In genomic region chr10:70201105-70201504, GRCh38 we compare ENCODE assay signal across 21 cellular contexts. TPM values are rescaled to one million over a fixed set of nuclear protein-coding genes. Genes with fewer than 3 reads are reported as not detected.
A peak's percentile ranks its signal among the peaks of the same experiment; 100 is the strongest.
DNase-seq lines count a peak whose midpoint lies in the region; ATAC-seq and TF ChIP-seq lines count a peak whose summit lies in the region.
"Had no signal": no experiment of that assay in that cellular context is flagged by ENCODE, and none has a peak within 500 bp of the region (broad histone marks: within the 10 kb centered on the region; RNA-seq: fewer than 3 reads in every experiment).

No MANE protein-coding gene starts in this region.

- no peak overlapping the region for H3K4me3 Mint-ChIP-seq in MCF 10A (ENCODE audit: unreplicated experiment)
- H3K4me3 Mint-ChIP-seq in activated T-helper 2 cell treated with anti-CD3 and anti-CD28 coated beads, Interferon-gamma antibody, Interleukin-2, Interleukin-4, amounts not matched to agents 10 μg/mL and 5 μg/mL and 100 μg/mL, durations not matched to agents 14 hours and 24 hours and 36 hours (ENCODE audit: low read depth): no peak overlapping the region
- no peak overlapping the region for H3K4me3 Mint-ChIP-seq in stimulated activated memory B cell treated with anti-CD40 and anti-IgM and Interleukin-4, amounts not matched to agents 10 μg/mL and 1 μg/mL and 100 μg/mL, for 72 hours
- H3K4me3 Mint-ChIP-seq: CD14-positive monocyte; CD4-positive, alpha-beta memory T cell; GM23338; HFFc6; IgD-negative memory B cell had no signal

- no peaks in the 10 kb centered on the region for H3K27me3 ChIP-seq in breast epithelium
- H3K27me3 ChIP-seq: BLaER1 had no signal

- H3K4me1 ChIP-seq in breast epithelium: no peaks in the 10 kb centered on the region

- H3K4me3 ChIP-seq in breast epithelium: no peak overlapping the region
- H3K4me3 ChIP-seq: BLaER1, GM12878, GM23338 had no signal

- peaks cover 9% of the 10 kb centered on the region for H3K36me3 ChIP-seq in breast epithelium

- BruUV-seq in MCF 10A (replicated peaks; lab: Mats Ljungman, UMichigan): no TSS peak

- no peaks in the 10 kb centered on the region for H3K9me3 Mint-ChIP-seq in MCF 10A (ENCODE audit: unreplicated experiment)
- H3K9me3 Mint-ChIP-seq in activated T-helper 2 cell treated with anti-CD3 and anti-CD28 coated beads, Interferon-gamma antibody, Interleukin-2, Interleukin-4, amounts not matched to agents 10 μg/mL and 5 μg/mL and 100 μg/mL, durations not matched to agents 14 hours and 24 hours and 36 hours: no peaks in the 10 kb centered on the region
- H3K9me3 Mint-ChIP-seq in stimulated activated memory B cell treated with anti-CD40 and anti-IgM and Interleukin-4, amounts not matched to agents 10 μg/mL and 1 μg/mL and 100 μg/mL, for 72 hours: no peaks in the 10 kb centered on the region
- H3K9me3 Mint-ChIP-seq: CD4-positive, alpha-beta memory T cell; GM23338; HFFc6 had no signal

- CTCF ChIA-PET in MCF 10A (lab: Yijun Ruan, JAX): interaction anchor here (0.8 to 0.9 kb wide), 2 partner anchors 18 to 85 kb away, joined by 3 to 4 read pairs; no protein-coding TSS in a partner anchor

- peaks cover 6 to 11% of the 10 kb centered on the region in 2 donors for H3K9me3 ChIP-seq in breast epithelium

- peaks cover 94% of the 10 kb centered on the region for H3K36me3 Mint-ChIP-seq in MCF 10A (ENCODE audit: insufficient read depth, unreplicated experiment)
- H3K36me3 Mint-ChIP-seq in activated T-helper 2 cell treated with anti-CD3 and anti-CD28 coated beads, Interferon-gamma antibody, Interleukin-2, Interleukin-4, amounts not matched to agents 10 μg/mL and 5 μg/mL and 100 μg/mL, durations not matched to agents 14 hours and 24 hours and 36 hours (ENCODE audit: low read depth): peaks cover 84% of the 10 kb centered on the region
- H3K36me3 Mint-ChIP-seq in stimulated activated memory B cell treated with anti-CD40 and anti-IgM and Interleukin-4, amounts not matched to agents 10 μg/mL and 1 μg/mL and 100 μg/mL, for 72 hours: peaks cover 44% of the 10 kb centered on the region

- no peak for ATAC-seq in stimulated activated memory B cell treated with anti-CD40 and anti-IgM and Interleukin-4, amounts not matched to agents 10 μg/mL and 1 μg/mL and 100 μg/mL, for 72 hours
- ATAC-seq: GM12878, GM23338, HCT116 had no signal

- intact Hi-C loops in MCF 10A (cut with micrococcal nuclease) (no loop called here), breast epithelium (cut with DNase I; ENCODE audit: low total_unique reads) (no loop called here)
- intact Hi-C loops in activated T-helper 2 cell treated with anti-CD3 and anti-CD28 coated beads, Interferon-gamma antibody, Interleukin-2, Interleukin-4, amounts not matched to agents 10 μg/mL and 5 μg/mL and 100 μg/mL, durations not matched to agents 14 hours and 24 hours and 36 hours (cut with micrococcal nuclease): no loop called here

- H3K27ac Mint-ChIP-seq in MCF 10A (ENCODE audit: low read depth, unreplicated experiment): peak overlapping the region; percentile 51
- peak overlapping the region; percentile 17 for H3K27ac Mint-ChIP-seq in activated T-helper 2 cell treated with anti-CD3 and anti-CD28 coated beads, Interferon-gamma antibody, Interleukin-2, Interleukin-4, amounts not matched to agents 10 μg/mL and 5 μg/mL and 100 μg/mL, durations not matched to agents 14 hours and 24 hours and 36 hours
- H3K27ac Mint-ChIP-seq in stimulated activated memory B cell treated with anti-CD40 and anti-IgM and Interleukin-4, amounts not matched to agents 10 μg/mL and 1 μg/mL and 100 μg/mL, for 72 hours: no peak overlapping the region
- H3K27ac Mint-ChIP-seq: CD14-positive monocyte, GM23338, HFFc6, IgD-negative memory B cell had no signal

- H3K27ac ChIP-seq in breast epithelium: no peak overlapping the region
- H3K27ac ChIP-seq: BLaER1, HL-60 had no signal

- H3K4me1 Mint-ChIP-seq in MCF 10A (ENCODE audit: insufficient read depth, unreplicated experiment): no peaks in the 10 kb centered on the region
- H3K4me1 Mint-ChIP-seq in activated T-helper 2 cell treated with anti-CD3 and anti-CD28 coated beads, Interferon-gamma antibody, Interleukin-2, Interleukin-4, amounts not matched to agents 10 μg/mL and 5 μg/mL and 100 μg/mL, durations not matched to agents 14 hours and 24 hours and 36 hours (ENCODE audit: low read depth): peaks cover 32% of the 10 kb centered on the region
- H3K4me1 Mint-ChIP-seq in stimulated activated memory B cell treated with anti-CD40 and anti-IgM and Interleukin-4, amounts not matched to agents 10 μg/mL and 1 μg/mL and 100 μg/mL, for 72 hours: no peaks in the 10 kb centered on the region
- H3K4me1 Mint-ChIP-seq: GM23338, IgD-negative memory B cell had no signal

- no peak for TF ChIP-seq POLR2A in breast epithelium (IDR thresholded peaks at IDR 0.05)

- H3K27me3 Mint-ChIP-seq in MCF 10A (ENCODE audit: insufficient read depth, unreplicated experiment): no peaks in the 10 kb centered on the region
- H3K27me3 Mint-ChIP-seq in activated T-helper 2 cell treated with anti-CD3 and anti-CD28 coated beads, Interferon-gamma antibody, Interleukin-2, Interleukin-4, amounts not matched to agents 10 μg/mL and 5 μg/mL and 100 μg/mL, durations not matched to agents 14 hours and 24 hours and 36 hours (ENCODE audit: low read depth): no peaks in the 10 kb centered on the region
- no peaks in the 10 kb centered on the region for H3K27me3 Mint-ChIP-seq in stimulated activated memory B cell treated with anti-CD40 and anti-IgM and Interleukin-4, amounts not matched to agents 10 μg/mL and 1 μg/mL and 100 μg/mL, for 72 hours
- H3K27me3 Mint-ChIP-seq: CD4-positive, alpha-beta memory T cell; IgD-negative memory B cell had no signal

- TF ChIP-seq CTCF in MCF 10A (IDR thresholded peaks at IDR 0.05; ENCODE audit: unreplicated experiment): no peak
- TF ChIP-seq CTCF in breast epithelium (IDR thresholded peaks at IDR 0.05): no peak

- DNase-seq in MCF 10A (ENCODE audit: unreplicated experiment) (no peak), breast epithelium (ENCODE audit: low spot score in 2 of 2) (no peak), EH (ENCODE audit: low read depth) (peak; percentile 25), ACHN (no peak)
- no peak for DNase-seq in activated T-helper 2 cell treated with anti-CD3 and anti-CD28 coated beads, Interferon-gamma antibody, Interleukin-2, Interleukin-4, amounts not matched to agents 10 μg/mL and 5 μg/mL and 100 μg/mL, durations not matched to agents 14 hours and 24 hours and 36 hours (ENCODE audit: low spot score)
- no peak for DNase-seq in activated T-cell treated with anti-CD3 and anti-CD28 coated beads, Interleukin-2, amount 50 U/mL, for 48 hours
- DNase-seq: Calu3; CD4-positive, alpha-beta memory T cell; DMS79 treated with DMSO at 0.1 percent for 48 hours; EL; H7; HFFc6; KG1 had no signal

- in situ Hi-C loops in ACHN (cut with HindIII; ENCODE audit: low pct_ligation_motif_present, low pct_unique_long_range_greater_than_20kb, low sequenced_read_pairs): no loop called here

- POLR2A ChIA-PET in MCF 10A (lab: Yijun Ruan, JAX): interaction anchor here (1.5 to 1.7 kb wide), 2 partner anchors 10 to 32 kb away, joined by 4 to 7 read pairs; partner anchors contain the start of gene PPA1

RNA-seq across cellular contexts. Expression of gene SAR1A, which starts 30.8 kb away (rescaled TPM):
- total RNA-seq in MCF 10A (2022) (132 and 152 TPM in 2 replicates), breast epithelium (10 to 100 TPM; 87.5 to 95.4 (median 95.4) TPM)
- 115 and 129 TPM in 2 replicates for total RNA-seq in activated T-helper 2 cell treated with anti-CD3 and anti-CD28 coated beads, Interferon-gamma antibody, Interleukin-2, Interleukin-4, amounts not matched to agents 10 μg/mL and 5 μg/mL and 100 μg/mL, durations not matched to agents 14 hours and 24 hours and 36 hours

RNA-seq across cellular contexts. Expression of gene PPA1, which starts 32.1 kb away (rescaled TPM):
- total RNA-seq in MCF 10A (2022) (221 and 293 TPM in 2 replicates), breast epithelium (100 to 1,000 TPM in 2 of 3 donors, 10 to 100 TPM in 1; 86.9 to 174 (median 164) TPM)
- total RNA-seq in activated T-helper 2 cell treated with anti-CD3 and anti-CD28 coated beads, Interferon-gamma antibody, Interleukin-2, Interleukin-4, amounts not matched to agents 10 μg/mL and 5 μg/mL and 100 μg/mL, durations not matched to agents 14 hours and 24 hours and 36 hours: 405 and 419 TPM in 2 replicates

RNA-seq across cellular contexts. Expression of gene TYSND1, which starts 54.6 kb away (rescaled TPM):
- total RNA-seq in MCF 10A (2022) (14.6 and 16.5 TPM in 2 replicates), breast epithelium (10 to 100 TPM; 12.5 to 19.9 (median 19.7) TPM)
- total RNA-seq in activated T-helper 2 cell treated with anti-CD3 and anti-CD28 coated beads, Interferon-gamma antibody, Interleukin-2, Interleukin-4, amounts not matched to agents 10 μg/mL and 5 μg/mL and 100 μg/mL, durations not matched to agents 14 hours and 24 hours and 36 hours: 12.5 and 13.6 TPM in 2 replicates
